29 cellular contexts compared by ENCODE assay signal in genomic region chr16:28569968-28570752, GRCh38. TPM values are rescaled to one million over a fixed set of nuclear protein-coding genes. Genes with fewer than 3 reads are reported as not detected.
"Had no signal": no experiment of that assay in that cellular context is flagged by ENCODE, and none has a peak within 500 bp of the region (broad histone marks: within the 10 kb centered on the region; RNA-seq: fewer than 3 reads in every experiment).

No MANE protein-coding gene starts in this region.

- H3K9me3 ChIP-seq: lower lobe of right lung, neutrophil, right lobe of liver, testis, thyroid gland had no signal

- H3K4me3 ChIP-seq: hepatocyte, left lung, lower lobe of right lung, right atrium auricular region, right lobe of liver, smooth muscle cell, stomach, testis, thyroid gland, uterus had no signal

- H3K36me3 ChIP-seq: left lung, neutrophil, right atrium auricular region, right lobe of liver, thyroid gland, uterus had no signal

- H3K4me1 ChIP-seq: right lobe of liver had no signal

- H3K27me3 ChIP-seq: hepatocyte, left lung, neutrophil, right atrium auricular region, right lobe of liver, stomach, testis, thyroid gland, uterus had no signal

- H2AFZ ChIP-seq: hepatocyte, parathyroid adenoma had no signal

- H3K27ac Mint-ChIP-seq: progenitor cell of endocrine pancreas; stimulated activated naive B cell treated with anti-CD40 and anti-IgM and Interleukin-4, amounts not matched to agents 10 μg/mL and 1 μg/mL and 100 μg/mL, for 72 hours; type B pancreatic cell had no signal

- H3K27ac ChIP-seq: hepatocyte, left lung, lower lobe of right lung, neutrophil, parathyroid adenoma, right atrium auricular region, right lobe of liver, stomach, thyroid gland, uterus had no signal

- H3K9ac ChIP-seq: parathyroid adenoma had no signal

- H3K4me3 Mint-ChIP-seq: naive thymus-derived CD8-positive, alpha-beta T cell; nephron; neural crest cell; stimulated activated naive B cell treated with anti-CD40 and anti-IgM and Interleukin-4, amounts not matched to agents 10 μg/mL and 1 μg/mL and 100 μg/mL, for 72 hours; type B pancreatic cell had no signal

- H3K27me3 Mint-ChIP-seq: naive thymus-derived CD8-positive, alpha-beta T cell; progenitor cell of endocrine pancreas; stimulated activated naive B cell treated with anti-CD40 and anti-IgM and Interleukin-4, amounts not matched to agents 10 μg/mL and 1 μg/mL and 100 μg/mL, for 72 hours; type B pancreatic cell had no signal

- DNase-seq: islet precursor cell; kidney glomerular epithelial cell; left cardiac atrium; left lung; lower lobe of right lung; mammary epithelial cell; mesenchymal stem cell; naive thymus-derived CD8-positive, alpha-beta T cell; occipital lobe; right lobe of liver; stimulated activated CD4-positive, alpha-beta T cell treated with anti-CD3 and anti-CD28 coated beads, Interleukin-1b, Interleukin-23, amount 100 ng/mL, for 48 hours; stimulated activated CD4-positive, alpha-beta T cell treated with anti-CD3 and anti-CD28 coated beads, Interleukin-2, amount 100 ng/mL, for 48 hours; stimulated activated CD4-positive, alpha-beta T cell treated with anti-CD3 and anti-CD28 coated beads, Interleukin-4, amount 100 ng/mL, for 4 hours; stimulated activated CD8-positive, alpha-beta memory T cell treated with anti-CD3 and anti-CD28 coated beads, Interleukin-4, amount 100 ng/mL, for 48 hours; stimulated activated naive B cell treated with anti-CD40 and anti-IgM and Interleukin-4, amounts not matched to agents 10 μg/mL and 1 μg/mL and 100 μg/mL, for 72 hours; stimulated activated naive CD8-positive, alpha-beta T cell treated with anti-CD3 and anti-CD28 coated beads, Interleukin-15, Interleukin-2, amounts not matched to agents 100 U/mL and 50 U/mL, for 24 hours; stomach; testis; thyroid gland; uterus had no signal

- H3K4me2 ChIP-seq: hepatocyte, smooth muscle cell had no signal

- ATAC-seq: left cardiac atrium; left lung; lower lobe of right lung; naive thymus-derived CD8-positive, alpha-beta T cell; stimulated activated naive B cell treated with anti-CD40 and anti-IgM and Interleukin-4, amounts not matched to agents 10 μg/mL and 1 μg/mL and 100 μg/mL, for 72 hours; stimulated activated naive CD8-positive, alpha-beta T cell treated with anti-CD3 and anti-CD28 coated beads, Interleukin-15, Interleukin-2, amounts not matched to agents 100 U/mL and 50 U/mL, for 24 hours had no signal

RNA-seq across cellular contexts. Expression of gene SULT1A2, which starts 26.7 kb away (rescaled TPM):
- total RNA-seq: neural crest cell, occipital lobe, smooth muscle cell had no signal
- polyA plus RNA-seq: naive thymus-derived CD8-positive, alpha-beta T cell; smooth muscle cell had no signal

RNA-seq across cellular contexts. Expression of gene NUPR1, which starts 31.4 kb away (rescaled TPM):
- total RNA-seq: neural crest cell, progenitor cell of endocrine pancreas had no signal
- polyA plus RNA-seq: naive thymus-derived CD8-positive, alpha-beta T cell had no signal

RNA-seq across cellular contexts. Expression of gene SULT1A1, which starts 39.7 kb away (rescaled TPM):
- total RNA-seq: smooth muscle cell had no signal
